22 cellular contexts compared by ENCODE assay signal in the genomic region with DNA sequence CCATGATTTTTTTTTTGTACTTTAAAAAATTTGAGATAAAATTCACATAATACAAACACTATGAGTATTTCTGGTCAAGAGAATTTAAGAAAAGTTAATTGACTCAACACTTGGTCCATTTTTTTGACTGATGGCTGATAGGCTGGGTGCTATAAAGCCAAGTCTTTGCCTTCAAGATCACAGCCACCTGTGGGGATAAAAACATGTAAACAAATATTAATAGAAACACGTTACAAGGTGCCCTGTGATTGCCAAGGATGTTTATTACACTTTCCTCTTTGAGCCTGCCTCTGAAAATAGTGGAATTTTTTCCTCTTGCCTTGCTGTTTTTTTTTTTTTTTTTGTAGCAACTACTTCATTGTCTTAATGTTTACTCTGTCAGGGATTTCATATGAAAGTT.
"Had no signal": no experiment of that assay in that cellular context is flagged by ENCODE, and none has a peak within 500 bp of the region (broad histone marks: within the 10 kb centered on the region; RNA-seq: fewer than 3 reads in every experiment).

No MANE protein-coding gene starts in this region.

- H3K36me3 Mint-ChIP-seq: activated naive CD4-positive, alpha-beta T cell treated with anti-CD3 and anti-CD28 coated beads, Interleukin-2, amount 10 ng/mL, durations not matched to agents 7 days and 5 days; activated naive CD4-positive, alpha-beta T cell treated with anti-CD3 and anti-CD28 coated beads, Interleukin-2, amount 50 U/mL, for 72 hours; activated naive CD8-positive, alpha-beta T cell treated with anti-CD3 and anti-CD28 coated beads, Interleukin-2, amount 10 ng/mL, durations not matched to agents 7 days and 5 days; brain had no signal

- H3K27ac Mint-ChIP-seq: activated CD8-positive, alpha-beta T cell treated with anti-CD3 and anti-CD28 coated beads for 36 hours; activated naive CD4-positive, alpha-beta T cell treated with anti-CD3 and anti-CD28 coated beads, Interleukin-2, amount 10 ng/mL, durations not matched to agents 7 days and 5 days; activated naive CD4-positive, alpha-beta T cell treated with anti-CD3 and anti-CD28 coated beads, Interleukin-2, amount 50 U/mL, for 72 hours; activated naive CD8-positive, alpha-beta T cell treated with anti-CD3 and anti-CD28 coated beads, Interleukin-2, amount 10 ng/mL, durations not matched to agents 7 days and 5 days had no signal

- H3K4me3 ChIP-seq: ascending aorta, breast epithelium, cardiac muscle cell, colonic mucosa, heart left ventricle had no signal

- H3K9me3 Mint-ChIP-seq: activated CD8-positive, alpha-beta T cell treated with anti-CD3 and anti-CD28 coated beads for 36 hours; activated naive CD4-positive, alpha-beta T cell treated with anti-CD3 and anti-CD28 coated beads, Interleukin-2, amount 10 ng/mL, durations not matched to agents 7 days and 5 days; activated naive CD4-positive, alpha-beta T cell treated with anti-CD3 and anti-CD28 coated beads, Interleukin-2, amount 50 U/mL, for 72 hours; activated naive CD8-positive, alpha-beta T cell treated with anti-CD3 and anti-CD28 coated beads, Interleukin-2, amount 10 ng/mL, durations not matched to agents 7 days and 5 days had no signal

- H3K27me3 ChIP-seq: ascending aorta, breast epithelium, cardiac muscle cell, colonic mucosa, heart left ventricle had no signal

- DNase-seq: activated CD4-positive, alpha-beta T cell treated with anti-CD3 and anti-CD28 coated beads for 48 hours; activated CD4-positive, alpha-beta T cell treated with anti-CD3 and anti-CD28 coated beads, Interleukin-2, amount 50 U/mL, for 1 hour; activated CD4-positive, alpha-beta T cell treated with anti-CD3 and anti-CD28 coated beads, Interleukin-2, amount 50 U/mL, for 48 hours; activated CD8-positive, alpha-beta memory T cell treated with anti-CD3 and anti-CD28 coated beads for 24 hours; activated CD8-positive, alpha-beta T cell treated with anti-CD3 and anti-CD28 coated beads for 36 hours; activated gamma-delta T cell; activated naive CD4-positive, alpha-beta T cell; activated naive CD4-positive, alpha-beta T cell treated with anti-CD3 and anti-CD28 coated beads, Interleukin-2, amount 10 ng/mL, durations not matched to agents 7 days and 5 days; activated naive CD8-positive, alpha-beta T cell treated with anti-CD3 and anti-CD28 coated beads, Interleukin-2, amount 10 ng/mL, durations not matched to agents 7 days and 5 days; activated T-cell treated with anti-CD3 and anti-CD28 coated beads, Interleukin-2, amount 50 U/mL, for 48 hours; central memory CD4-positive, alpha-beta T cell; cerebellar nuclear complex; colonic mucosa; effector CD8-positive, alpha-beta T cell; glutamatergic neuron; heart left ventricle; T-helper 2 cell had no signal

- H3K9me3 ChIP-seq: ascending aorta, breast epithelium, colonic mucosa, heart left ventricle had no signal

- H3K36me3 ChIP-seq: ascending aorta, breast epithelium, cardiac muscle cell, colonic mucosa, heart left ventricle had no signal

- H3K27ac ChIP-seq: ascending aorta, breast epithelium, cardiac muscle cell, colonic mucosa, heart left ventricle had no signal

- H3K4me1 ChIP-seq: ascending aorta, breast epithelium, colonic mucosa had no signal

- H3K4me3 Mint-ChIP-seq: activated CD8-positive, alpha-beta T cell treated with anti-CD3 and anti-CD28 coated beads for 36 hours; activated naive CD4-positive, alpha-beta T cell treated with anti-CD3 and anti-CD28 coated beads, Interleukin-2, amount 10 ng/mL, durations not matched to agents 7 days and 5 days; activated naive CD8-positive, alpha-beta T cell treated with anti-CD3 and anti-CD28 coated beads, Interleukin-2, amount 10 ng/mL, durations not matched to agents 7 days and 5 days had no signal

- H3K4me1 Mint-ChIP-seq: activated naive CD4-positive, alpha-beta T cell treated with anti-CD3 and anti-CD28 coated beads, Interleukin-2, amount 10 ng/mL, durations not matched to agents 7 days and 5 days; activated naive CD8-positive, alpha-beta T cell treated with anti-CD3 and anti-CD28 coated beads, Interleukin-2, amount 10 ng/mL, durations not matched to agents 7 days and 5 days had no signal
